26 cellular contexts compared by ENCODE assay signal in the genomic region with DNA sequence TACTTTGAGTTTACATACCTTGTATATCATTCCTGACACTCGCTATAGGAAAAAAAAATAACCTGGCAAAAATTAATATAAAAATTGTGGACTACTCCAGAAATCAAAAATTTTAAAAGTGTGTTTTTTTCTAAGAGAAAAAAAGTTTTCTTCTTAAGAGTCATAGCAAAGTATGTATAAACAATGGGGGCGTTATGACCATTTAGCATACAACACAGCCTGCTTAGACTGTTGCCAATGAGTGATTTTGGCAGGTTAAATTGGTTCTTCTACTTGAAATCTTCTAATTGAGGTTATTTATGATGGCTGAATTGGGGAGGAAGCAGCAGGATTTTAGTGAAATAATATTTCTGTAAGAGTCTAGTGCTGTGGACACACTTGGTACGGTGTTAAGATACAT.
"Had no signal": no experiment of that assay in that cellular context is flagged by ENCODE, and none has a peak within 500 bp of the region (broad histone marks: within the 10 kb centered on the region; RNA-seq: fewer than 3 reads in every experiment).

No MANE protein-coding gene starts in this region.

- ATAC-seq: stimulated activated effector memory CD8-positive, alpha-beta T cell treated with anti-CD3 and anti-CD28 coated beads, Interleukin-12 subunit alpha, Interleukin-12 subunit beta, amount 100 ng/mL, for 72 hours; stimulated activated memory B cell treated with anti-CD40 and anti-IgM and Interleukin-4, amounts not matched to agents 10 μg/mL and 1 μg/mL and 100 μg/mL, for 72 hours; stimulated activated naive B cell treated with anti-CD40 and anti-IgM and Interleukin-4, amounts not matched to agents 10 μg/mL and 1 μg/mL and 100 μg/mL, for 72 hours; stimulated activated naive CD8-positive, alpha-beta T cell treated with anti-CD3 and anti-CD28 coated beads, Interleukin-15, amount 100 ng/mL, for 72 hours; stimulated activated naive CD8-positive, alpha-beta T cell treated with anti-CD3 and anti-CD28 coated beads, Interleukin-15, Interleukin-2, amounts not matched to agents 100 U/mL and 50 U/mL, for 24 hours; upper lobe of right lung had no signal

- H3K4me3 ChIP-seq: stomach, suprapubic skin, testis, thoracic aorta, thyroid gland, tibial artery, tibial nerve, transverse colon, upper lobe of left lung, upper lobe of right lung, uterus, vagina had no signal

- H3K36me3 ChIP-seq: stomach, suprapubic skin, thoracic aorta, thyroid gland, tibial artery, tibial nerve, transverse colon, upper lobe of left lung, upper lobe of right lung, uterus, vagina had no signal

- H3K9me3 ChIP-seq: stomach, suprapubic skin, testis, thoracic aorta, thyroid gland, tibial artery, tibial nerve, transverse colon, upper lobe of left lung, upper lobe of right lung, uterus, vagina had no signal

- H3K27ac ChIP-seq: stomach, suprapubic skin, testis, thoracic aorta, thyroid gland, tibial artery, tibial nerve, transverse colon, upper lobe of left lung, upper lobe of right lung, uterus, vagina had no signal

- H3K27me3 ChIP-seq: stomach, suprapubic skin, testis, thyroid gland, tibial artery, tibial nerve, transverse colon, upper lobe of left lung, upper lobe of right lung, uterus, vagina had no signal

- H3K4me1 ChIP-seq: stomach, suprapubic skin, testis, thyroid gland, tibial artery, tibial nerve, transverse colon, upper lobe of left lung, upper lobe of right lung, uterus, vagina had no signal

- DNase-seq: stimulated activated CD4-positive, alpha-beta T cell treated with anti-CD3 and anti-CD28 coated beads, Interleukin-2, amount 100 ng/mL, for 48 hours; stimulated activated CD4-positive, alpha-beta T cell treated with anti-CD3 and anti-CD28 coated beads, Interleukin-4, amount 100 ng/mL, for 1 hour; stimulated activated CD4-positive, alpha-beta T cell treated with anti-CD3 and anti-CD28 coated beads, Interleukin-4, amount 100 ng/mL, for 24 hours; stimulated activated CD4-positive, alpha-beta T cell treated with anti-CD3 and anti-CD28 coated beads, Interleukin-4, amount 100 ng/mL, for 4 hours; stimulated activated CD8-positive, alpha-beta memory T cell treated with anti-CD3 and anti-CD28 coated beads, Interleukin-4, amount 100 ng/mL, for 48 hours; stimulated activated naive B cell treated with anti-CD40 and anti-IgM and Interleukin-4, amounts not matched to agents 10 μg/mL and 1 μg/mL and 100 μg/mL, for 72 hours; stimulated activated naive CD4-positive, alpha-beta T cell; stimulated activated naive CD4-positive, alpha-beta T cell treated with Interleukin-2 at 50 U/mL for 16 hours; stimulated activated naive CD8-positive, alpha-beta T cell treated with anti-CD3 and anti-CD28 coated beads, Interleukin-15, amount 100 ng/mL, for 72 hours; stimulated activated naive CD8-positive, alpha-beta T cell treated with anti-CD3 and anti-CD28 coated beads, Interleukin-15, Interleukin-2, amounts not matched to agents 100 U/mL and 50 U/mL, for 24 hours; stomach; substantia nigra; testis; thyroid gland; tibial artery; transverse colon; trophoblast cell; upper lobe of left lung; upper lobe of right lung; uterus had no signal
